In genomic region chr14:75831971-75832370, GRCh38 we compare ENCODE assay signal across 8 cellular contexts.
DNase-seq lines count a peak whose midpoint lies in the region; ATAC-seq, FAIRE-seq and TF ChIP-seq lines count a peak whose summit lies in the region.

No MANE protein-coding gene starts in this region.

- H3K4me1 ChIP-seq in parathyroid adenoma (peaks cover 16% of the 10 kb centered on the region), neural progenitor cell (no peaks in the 10 kb centered on the region)

- no peak overlapping the region for H3K9ac ChIP-seq in parathyroid adenoma
- H3K9ac ChIP-seq in neural progenitor cell = no peak overlapping the region

- H3K4me2 ChIP-seq in parathyroid adenoma (ENCODE audit: low read length) (no peak overlapping the region), neural progenitor cell (no peak overlapping the region)

- H3K27ac ChIP-seq in parathyroid adenoma (peak overlapping the region; percentile 36), neural progenitor cell (no peak overlapping the region)

- no peaks in the 10 kb centered on the region for H3K4me1 Mint-ChIP-seq in neural progenitor cell

- no peaks in the 10 kb centered on the region for H4K20me1 ChIP-seq in neural progenitor cell (ENCODE audit: low read depth)

- H3K36me3 Mint-ChIP-seq in neural progenitor cell = peaks cover 3% of the 10 kb centered on the region

- no peak for ATAC-seq in GM21515 (IDR thresholded peaks at IDR 0.05; ENCODE audit: unreplicated experiment)
- no peak for ATAC-seq in GM18907 (IDR thresholded peaks at IDR 0.05; ENCODE audit: unreplicated experiment)
- no peak for ATAC-seq in HG02763 (IDR thresholded peaks at IDR 0.05; ENCODE audit: unreplicated experiment)

- H3K4me3 ChIP-seq in bronchial epithelial cell (ENCODE audit: low read depth, low read length) (peak overlapping the region; percentile 25), parathyroid adenoma (ENCODE audit: low read depth, low read length) (no peak overlapping the region), neural progenitor cell (no peak overlapping the region)

- FAIRE-seq in bronchial epithelial cell (lab: Jason Lieb, UNC) = peak; percentile 32

- H3K27ac Mint-ChIP-seq in neural progenitor cell = no peak overlapping the region

- no peaks in the 10 kb centered on the region for H3K9me3 Mint-ChIP-seq in neural progenitor cell

- no peak overlapping the region for H3K4me3 Mint-ChIP-seq in neural progenitor cell

- no peaks in the 10 kb centered on the region for H3K79me2 ChIP-seq in parathyroid adenoma
- H3K79me2 ChIP-seq in neural progenitor cell (ENCODE audit: low read depth) = no peaks in the 10 kb centered on the region

- H2AFZ ChIP-seq in parathyroid adenoma (peak overlapping the region; percentile 65), neural progenitor cell (replicated peaks) (no peak overlapping the region)

- TF ChIP-seq CTCF in bronchial epithelial cell (IDR thresholded peaks at IDR 0.05; ENCODE audit: insufficient read depth, low read length, severe bottlenecking) = no peak
- TF ChIP-seq CTCF in parathyroid adenoma (IDR thresholded peaks at IDR 0.05) = no peak
- TF ChIP-seq CTCF in neural progenitor cell (IDR thresholded peaks at IDR 0.05) = no peak

- H3K27me3 ChIP-seq in bronchial epithelial cell (ENCODE audit: control insufficient read depth, insufficient read depth, low read length) (no peaks in the 10 kb centered on the region), parathyroid adenoma (ENCODE audit: control insufficient read depth, insufficient read depth, low read length) (no peaks in the 10 kb centered on the region), neural progenitor cell (no peaks in the 10 kb centered on the region)

- H3K36me3 ChIP-seq in bronchial epithelial cell (ENCODE audit: control insufficient read depth, insufficient read depth, low read length) = no peaks in the 10 kb centered on the region
- H3K36me3 ChIP-seq in parathyroid adenoma (ENCODE audit: control insufficient read depth, insufficient read depth, low read length) = no peaks in the 10 kb centered on the region
- no peaks in the 10 kb centered on the region for H3K36me3 ChIP-seq in neural progenitor cell

- H3K9me3 ChIP-seq in parathyroid adenoma (ENCODE audit: control insufficient read depth, low read length) = no peaks in the 10 kb centered on the region
- H3K9me3 ChIP-seq in neural progenitor cell (ENCODE audit: low read depth) = no peaks in the 10 kb centered on the region

- no peaks in the 10 kb centered on the region for H3F3A ChIP-seq in neural progenitor cell (ENCODE audit: low read depth)

- DNase-seq in DMS153 treated with DMSO at 0.1 percent for 48 hours (lab: John Stamatoyannopoulos, UW; ENCODE audit: unreplicated experiment) (peak; percentile 40), NCI-H146 (lab: John Stamatoyannopoulos, UW) (peak; percentile 72), bronchial epithelial cell (ENCODE audit: low read depth) (peak; percentile 96), neural progenitor cell (ENCODE audit: low spot score) (no peak)

- no peaks in the 10 kb centered on the region for H3K27me3 Mint-ChIP-seq in neural progenitor cell (ENCODE audit: insufficient read depth, low read depth)
